Comparison of ENCODE assay signal across 25 cellular contexts in the genomic region with DNA sequence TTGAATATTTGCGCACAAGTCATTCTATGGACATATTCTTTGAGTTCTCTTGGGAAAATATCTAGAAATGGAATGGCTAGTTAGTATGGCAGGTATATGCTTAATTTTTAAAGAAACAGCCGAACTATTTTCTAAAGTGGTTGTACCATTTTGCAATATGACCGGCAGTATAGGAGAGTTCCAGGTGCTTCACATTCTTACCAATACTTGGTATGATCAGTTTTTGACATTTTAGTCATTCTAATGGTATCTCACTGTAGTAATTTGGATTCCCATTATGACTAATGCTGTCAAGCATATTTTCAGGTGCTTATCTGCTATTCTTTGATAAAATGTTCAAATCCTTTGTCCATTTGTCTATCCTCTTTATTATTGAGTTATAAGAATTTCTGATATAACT. TPM values are rescaled to one million over a fixed set of nuclear protein-coding genes. Genes with fewer than 3 reads are reported as not detected.
A peak's percentile ranks its signal among the peaks of the same experiment; 100 is the strongest.
DNase-seq lines count a peak whose midpoint lies in the region; ATAC-seq, FAIRE-seq and TF ChIP-seq lines count a peak whose summit lies in the region.
"Had no signal": no experiment of that assay in that cellular context is flagged by ENCODE, and none has a peak within 500 bp of the region (broad histone marks: within the 10 kb centered on the region; RNA-seq: fewer than 3 reads in every experiment).

No MANE protein-coding gene starts in this region.

- peaks cover 59% of the 10 kb centered on the region for H3K36me3 Mint-ChIP-seq in activated CD4-positive, alpha-beta T cell treated with anti-CD3 and anti-CD28 coated beads, Interleukin-2, amount 10 ng/mL, durations not matched to agents 24 days and 14 days (ENCODE audit: low read depth)
- H3K36me3 Mint-ChIP-seq in stimulated activated effector memory CD8-positive, alpha-beta T cell treated with anti-CD3 and anti-CD28 coated beads, Interleukin-12 subunit alpha, Interleukin-12 subunit beta, amount 100 ng/mL, for 72 hours: peaks cover 44% of the 10 kb centered on the region
- H3K36me3 Mint-ChIP-seq in T-helper 2 cell treated with Interferon-gamma antibody and Interleukin-4, amounts not matched to agents 5 μg/mL and 100 μg/mL, for 36 hours (ENCODE audit: low read depth): peaks cover 52% of the 10 kb centered on the region

- no peaks in the 10 kb centered on the region for H3K27me3 Mint-ChIP-seq in activated CD4-positive, alpha-beta T cell treated with anti-CD3 and anti-CD28 coated beads, Interleukin-2, amount 10 ng/mL, durations not matched to agents 24 days and 14 days
- H3K27me3 Mint-ChIP-seq in T-helper 2 cell treated with Interferon-gamma antibody and Interleukin-4, amounts not matched to agents 5 μg/mL and 100 μg/mL, for 36 hours (ENCODE audit: low read depth): no peaks in the 10 kb centered on the region
- H3K27me3 Mint-ChIP-seq: CD4-positive, alpha-beta T cell; CD8-positive, alpha-beta memory T cell had no signal

- peaks cover 9% of the 10 kb centered on the region for H3K9me3 Mint-ChIP-seq in activated CD4-positive, alpha-beta T cell treated with anti-CD3 and anti-CD28 coated beads, Interleukin-2, amount 10 ng/mL, durations not matched to agents 24 days and 14 days
- H3K9me3 Mint-ChIP-seq in stimulated activated effector memory CD8-positive, alpha-beta T cell treated with anti-CD3 and anti-CD28 coated beads, Interleukin-12 subunit alpha, Interleukin-12 subunit beta, amount 100 ng/mL, for 72 hours: no peaks in the 10 kb centered on the region
- peaks cover 24% of the 10 kb centered on the region for H3K9me3 Mint-ChIP-seq in T-helper 2 cell treated with Interferon-gamma antibody and Interleukin-4, amounts not matched to agents 5 μg/mL and 100 μg/mL, for 36 hours

- peak; percentile 53 for FAIRE-seq in H54 (lab: Jason Lieb, UNC)
- FAIRE-seq in urothelium cell line (lab: Jason Lieb, UNC): no peak
- FAIRE-seq: A549, D721Med, H1 had no signal

- DNase-seq in activated CD4-positive, alpha-beta T cell treated with anti-CD3 and anti-CD28 coated beads, Interleukin-2, amount 10 ng/mL, durations not matched to agents 24 days and 14 days: no peak
- DNase-seq in activated CD4-positive, alpha-beta T cell treated with anti-CD3 and anti-CD28 coated beads, Interleukin-2, amount 50 U/mL, for 48 hours: no peak
- DNase-seq in H54 (ENCODE audit: insufficient read length, low spot score) (no peak), NCI-H226 (peak; percentile 38), urothelium cell line (ENCODE audit: low spot score) (no peak)
- no peak for DNase-seq in stimulated activated effector memory CD8-positive, alpha-beta T cell treated with anti-CD3 and anti-CD28 coated beads, Interleukin-12 subunit alpha, Interleukin-12 subunit beta, amount 100 ng/mL, for 72 hours (ENCODE audit: low spot score in 2 of 2)
- DNase-seq in T-helper 2 cell treated with Interferon-gamma antibody and Interleukin-4, amounts not matched to agents 5 μg/mL and 100 μg/mL, for 36 hours (ENCODE audit: low spot score): no peak
- DNase-seq: 8988T; ACHN; AML-193; BE2C; CD4-positive, alpha-beta T cell; CD8-positive, alpha-beta memory T cell; DMS 273 treated with DMSO at 0.1 percent for 48 hours; DMS79; EL; GDM1; H9; HFFc6 had no signal

- H3K4me1 Mint-ChIP-seq in activated CD4-positive, alpha-beta T cell treated with anti-CD3 and anti-CD28 coated beads, Interleukin-2, amount 10 ng/mL, durations not matched to agents 24 days and 14 days: peaks cover 4% of the 10 kb centered on the region
- no peaks in the 10 kb centered on the region for H3K4me1 Mint-ChIP-seq in stimulated activated effector memory CD8-positive, alpha-beta T cell treated with anti-CD3 and anti-CD28 coated beads, Interleukin-12 subunit alpha, Interleukin-12 subunit beta, amount 100 ng/mL, for 72 hours
- H3K4me1 Mint-ChIP-seq in T-helper 2 cell treated with Interferon-gamma antibody and Interleukin-4, amounts not matched to agents 5 μg/mL and 100 μg/mL, for 36 hours (ENCODE audit: low read depth): peaks cover 5% of the 10 kb centered on the region
- H3K4me1 Mint-ChIP-seq: CD14-positive monocyte, H9 had no signal

- ATAC-seq in stimulated activated effector memory CD8-positive, alpha-beta T cell treated with anti-CD3 and anti-CD28 coated beads, Interleukin-12 subunit alpha, Interleukin-12 subunit beta, amount 100 ng/mL, for 72 hours: peak; percentile 68
- ATAC-seq: A549, HCT116 had no signal

- TF ChIP-seq POLR2A in H54 (IDR thresholded peaks at IDR 0.05; ENCODE audit: low read depth, low read length): no peak

- H3K4me3 Mint-ChIP-seq in activated CD4-positive, alpha-beta T cell treated with anti-CD3 and anti-CD28 coated beads, Interleukin-2, amount 10 ng/mL, durations not matched to agents 24 days and 14 days: no peak overlapping the region
- H3K4me3 Mint-ChIP-seq in stimulated activated effector memory CD8-positive, alpha-beta T cell treated with anti-CD3 and anti-CD28 coated beads, Interleukin-12 subunit alpha, Interleukin-12 subunit beta, amount 100 ng/mL, for 72 hours: no peak overlapping the region
- no peak overlapping the region for H3K4me3 Mint-ChIP-seq in T-helper 2 cell treated with Interferon-gamma antibody and Interleukin-4, amounts not matched to agents 5 μg/mL and 100 μg/mL, for 36 hours
- H3K4me3 Mint-ChIP-seq: CD14-positive monocyte; CD4-positive, alpha-beta T cell; CD8-positive, alpha-beta memory T cell; H9; HFFc6 had no signal

- intact Hi-C loops in activated CD4-positive, alpha-beta T cell treated with anti-CD3 and anti-CD28 coated beads, Interleukin-2, amount 10 ng/mL, durations not matched to agents 24 days and 14 days (cut with micrococcal nuclease): loop anchor here (2.0 kb wide), 1 partner anchor 21 kb away; a partner anchor contains a TSS

- peak overlapping the region; percentile 3 for H3K27ac Mint-ChIP-seq in activated CD4-positive, alpha-beta T cell treated with anti-CD3 and anti-CD28 coated beads, Interleukin-2, amount 10 ng/mL, durations not matched to agents 24 days and 14 days
- H3K27ac Mint-ChIP-seq in stimulated activated effector memory CD8-positive, alpha-beta T cell treated with anti-CD3 and anti-CD28 coated beads, Interleukin-12 subunit alpha, Interleukin-12 subunit beta, amount 100 ng/mL, for 72 hours: no peak overlapping the region
- no peak overlapping the region for H3K27ac Mint-ChIP-seq in T-helper 2 cell treated with Interferon-gamma antibody and Interleukin-4, amounts not matched to agents 5 μg/mL and 100 μg/mL, for 36 hours
- H3K27ac Mint-ChIP-seq: CD14-positive monocyte; CD4-positive, alpha-beta T cell; CD8-positive, alpha-beta memory T cell; H9; HFFc6 had no signal

RNA-seq across cellular contexts. Expression of a gene that starts 20.6 kb away (rescaled TPM):
- 41.6 and 43.1 TPM in 2 replicates for total RNA-seq in activated CD4-positive, alpha-beta T cell treated with anti-CD3 and anti-CD28 coated beads, Interleukin-2, amount 10 ng/mL, durations not matched to agents 24 days and 14 days

RNA-seq across cellular contexts. Expression of a gene that starts 24.0 kb away (rescaled TPM):
- not detected in 2 replicates for total RNA-seq in activated CD4-positive, alpha-beta T cell treated with anti-CD3 and anti-CD28 coated beads, Interleukin-2, amount 10 ng/mL, durations not matched to agents 24 days and 14 days
- total RNA-seq: CD4-positive, alpha-beta T cell; CD8-positive, alpha-beta memory T cell; GM23248; H1; H9 had no signal

RNA-seq across cellular contexts. Expression of a gene that starts 31.0 kb away (rescaled TPM):
- total RNA-seq in activated CD4-positive, alpha-beta T cell treated with anti-CD3 and anti-CD28 coated beads, Interleukin-2, amount 10 ng/mL, durations not matched to agents 24 days and 14 days: 15.0 and 17.8 TPM in 2 replicates

RNA-seq across cellular contexts. Expression of a gene that starts 43.5 kb away (rescaled TPM):
- 41.8 and 42.5 TPM in 2 replicates for total RNA-seq in activated CD4-positive, alpha-beta T cell treated with anti-CD3 and anti-CD28 coated beads, Interleukin-2, amount 10 ng/mL, durations not matched to agents 24 days and 14 days
